ENCODE assay signal across 8 cellular contexts in genomic region chr1:155226188-155226909, GRCh38. TPM values are rescaled to one million over a fixed set of nuclear protein-coding genes. Genes with fewer than 3 reads are reported as not detected.
DNase-seq lines count a peak whose midpoint lies in the region; ATAC-seq, FAIRE-seq and TF ChIP-seq lines count a peak whose summit lies in the region.

No MANE protein-coding gene starts in this region.

- 0 to 1% methylated on average over 7 of the region's 7 CpGs for WGBS in ectodermal cell, 2 experiments

- H3K4me1 ChIP-seq in ectodermal cell (ENCODE audit: control insufficient read depth, insufficient read depth, low read length) = peaks cover 15% of the 10 kb centered on the region

- H3K4me3 ChIP-seq in ectodermal cell (ENCODE audit: insufficient read depth, low read depth, low read length) = peak overlapping the region; percentile 92

- no peaks in the 10 kb centered on the region for H3K9me3 ChIP-seq in ectodermal cell (ENCODE audit: control insufficient read depth, low read length)

- ATAC-seq in GM18868 (IDR thresholded peaks at IDR 0.05; ENCODE audit: unreplicated experiment) = no peak

- H3K36me3 ChIP-seq in ectodermal cell (ENCODE audit: control insufficient read depth, insufficient read depth, low read length) = no peaks in the 10 kb centered on the region

- FAIRE-seq in D721Med (lab: Jason Lieb, UNC) = no peak

- H3K27ac ChIP-seq in ectodermal cell (ENCODE audit: insufficient read depth, low read depth, low read length, poor library complexity, severe bottlenecking) = peak overlapping the region; percentile 88

- peak; percentile 79 for TF ChIP-seq CTCF in D721Med (IDR thresholded peaks at IDR 0.05; ENCODE audit: insufficient read depth, missing control alignments)

- DNase-seq in D721Med (ENCODE audit: insufficient read length, low spot score) (no peak), HK-2 (ENCODE audit: unreplicated experiment) (peak; percentile 77), NCI-H748 (lab: John Stamatoyannopoulos, UW; ENCODE audit: unreplicated experiment) (peak; percentile 94), lung microvascular endothelial cell (ENCODE audit: low read depth in 2 of 2) (peak; percentile 87)
- peak; percentile 52 to 71 for DNase-seq in activated CD4-positive, alpha-beta T cell treated with anti-CD3 and anti-CD28 coated beads, Interleukin-2, amount 50 U/mL, for 24 hours (ENCODE audit: low read depth in 1 of 2, low spot score in 1 of 2)
- peak in 2 of 3 experiments; percentile 69 to 81 for DNase-seq in stimulated activated CD4-positive, alpha-beta T cell treated with anti-CD3 and anti-CD28 coated beads, TNF-alpha, amount 100 ng/mL, for 24 hours (ENCODE audit: low read depth in 3 of 3)

- peaks cover 4% of the 10 kb centered on the region for H3K27me3 ChIP-seq in ectodermal cell (ENCODE audit: control insufficient read depth, insufficient read depth, low read length, poor library complexity, severe bottlenecking)

RNA-seq across cellular contexts. Expression of gene MTX1, which starts 17.9 kb away (rescaled TPM):
- 43.3 TPM for polyA plus RNA-seq in ectodermal cell (2013, experiment 1 of 4)
- 44.2 TPM for polyA plus RNA-seq in ectodermal cell (2013, experiment 2 of 4)
- polyA plus RNA-seq in ectodermal cell (2013, experiment 3 of 4) = 32.1 TPM
- polyA plus RNA-seq in ectodermal cell (2013, experiment 4 of 4) = 36.1 TPM
- total RNA-seq in lung microvascular endothelial cell = 28.8 and 31.6 TPM in 2 replicates

RNA-seq across cellular contexts. Expression of gene THBS3, which starts 18.7 kb away (rescaled TPM):
- 56.6 TPM for polyA plus RNA-seq in ectodermal cell (2013, experiment 1 of 4)
- polyA plus RNA-seq in ectodermal cell (2013, experiment 2 of 4) = 55.5 TPM
- 46.8 TPM for polyA plus RNA-seq in ectodermal cell (2013, experiment 3 of 4)
- polyA plus RNA-seq in ectodermal cell (2013, experiment 4 of 4) = 51.5 TPM
- total RNA-seq in lung microvascular endothelial cell = 7.9 and 9.2 TPM in 2 replicates

RNA-seq across cellular contexts. Expression of gene ENTREP3, which starts 28.9 kb away (rescaled TPM):
- 74.1 TPM for polyA plus RNA-seq in ectodermal cell (2013, experiment 1 of 4)
- polyA plus RNA-seq in ectodermal cell (2013, experiment 2 of 4) = 65.2 TPM
- polyA plus RNA-seq in ectodermal cell (2013, experiment 3 of 4) = 54.0 TPM
- 57.0 TPM for polyA plus RNA-seq in ectodermal cell (2013, experiment 4 of 4)
- total RNA-seq in lung microvascular endothelial cell = 2.4 and 3.0 TPM in 2 replicates

RNA-seq across cellular contexts. Expression of gene SCAMP3, which starts 35.8 kb away (rescaled TPM):
- 69.2 TPM for polyA plus RNA-seq in ectodermal cell (2013, experiment 1 of 4)
- 64.4 TPM for polyA plus RNA-seq in ectodermal cell (2013, experiment 2 of 4)
- 59.6 TPM for polyA plus RNA-seq in ectodermal cell (2013, experiment 3 of 4)
- 69.8 TPM for polyA plus RNA-seq in ectodermal cell (2013, experiment 4 of 4)
- 24.8 and 34.1 TPM in 2 replicates for total RNA-seq in lung microvascular endothelial cell

RNA-seq across cellular contexts. Expression of gene CLK2, which starts 47.0 kb away (rescaled TPM):
- 91.6 TPM for polyA plus RNA-seq in ectodermal cell (2013, experiment 1 of 4)
- 87.6 TPM for polyA plus RNA-seq in ectodermal cell (2013, experiment 2 of 4)
- polyA plus RNA-seq in ectodermal cell (2013, experiment 3 of 4) = 75.9 TPM
- 89.8 TPM for polyA plus RNA-seq in ectodermal cell (2013, experiment 4 of 4)
- total RNA-seq in lung microvascular endothelial cell = 12.2 and 24.0 TPM in 2 replicates
